In genomic region chr19:2714531-2715269, GRCh38 we compare ENCODE assay signal across 1 cellular context.
TF ChIP-seq lines count a peak whose summit lies in the region.

No MANE protein-coding gene starts in this region.

TF ChIP-seq in K562, 482 proteins besides CTCF, POLR2A, EP300 and RAD21:
- TF ChIP-seq POLR2G (IDR thresholded peaks at IDR 0.05; ENCODE audit: low read depth, low read length) (peak; percentile 27; the same call in 1 of the 2 replicates), TCF7 (IDR thresholded peaks at IDR 0.05; ENCODE audit: borderline replicate concordance) (no peak), MEIS2 (IDR thresholded peaks at IDR 0.05; ENCODE audit: partially characterized antibody) (no peak), ZNF398 (CRISPR knock-in tag; IDR thresholded peaks at IDR 0.05) (no peak)
